In genomic region chr13:24148414-24149305, GRCh38 we compare ENCODE assay signal across 10 cellular contexts. TPM values are rescaled to one million over a fixed set of nuclear protein-coding genes. Genes with fewer than 3 reads are reported as not detected.
DNase-seq lines count a peak whose midpoint lies in the region; ATAC-seq and TF ChIP-seq lines count a peak whose summit lies in the region.
"Had no signal": no experiment of that assay in that cellular context is flagged by ENCODE, and none has a peak within 500 bp of the region (broad histone marks: within the 10 kb centered on the region; RNA-seq: fewer than 3 reads in every experiment).

No MANE protein-coding gene starts in this region.

- peak overlapping the region in 1 of 2 donors; percentile 21 for H3K9ac ChIP-seq in duodenal mucosa (ENCODE audit: low read depth in 1 of 2, low read length in 2 of 2)
- H3K9ac ChIP-seq in mucosa of rectum (ENCODE audit: low read depth in 1 of 2, low read length in 2 of 2): no peak overlapping the region

- H3K27me3 ChIP-seq in duodenal mucosa (ENCODE audit: control insufficient read depth in 1 of 2, insufficient read depth in 2 of 2, low read length in 2 of 2) (no peaks in the 10 kb centered on the region), mucosa of rectum (ENCODE audit: control insufficient read depth in 2 of 2, insufficient read depth in 2 of 2, low read length in 2 of 2) (no peaks in the 10 kb centered on the region)

- H3K36me3 ChIP-seq in duodenal mucosa (ENCODE audit: control insufficient read depth in 1 of 2, insufficient read depth in 2 of 2, low read length in 2 of 2) (no peaks in the 10 kb centered on the region), mucosa of rectum (ENCODE audit: control insufficient read depth in 2 of 2, insufficient read depth in 2 of 2, low read length in 2 of 2) (no peaks in the 10 kb centered on the region)

- ATAC-seq in HG02885 (IDR thresholded peaks at IDR 0.05; ENCODE audit: poor library complexity, unreplicated experiment): no peak
- ATAC-seq: GM12878 had no signal

- TF ChIP-seq CTCF in AG09319 (IDR thresholded peaks at IDR 0.05; ENCODE audit: low read depth, low read length): peak; percentile 39

- H3K4me3 ChIP-seq in duodenal mucosa (ENCODE audit: low read depth in 1 of 2, low read length in 2 of 2) (peak overlapping the region in 1 of 2 donors; percentile 9), mucosa of rectum (ENCODE audit: low read length in 2 of 2) (no peak overlapping the region)
- H3K4me3 ChIP-seq: GM12878 had no signal

- peak overlapping the region; percentile 56 for H3K27ac ChIP-seq in duodenal mucosa (ENCODE audit: low read depth, low read length)
- H3K27ac ChIP-seq in mucosa of rectum (ENCODE audit: low read depth in 2 of 2, low read length in 2 of 2): peak overlapping the region; percentile 34 to 38

- H3K4me1 ChIP-seq in duodenal mucosa (ENCODE audit: control insufficient read depth in 1 of 2, insufficient read depth in 2 of 2, low read length in 2 of 2): peaks cover 54 to 82% of the 10 kb centered on the region in 2 donors
- peaks cover 5 to 12% of the 10 kb centered on the region in 2 donors for H3K4me1 ChIP-seq in mucosa of rectum (ENCODE audit: control insufficient read depth in 2 of 2, insufficient read depth in 2 of 2, low read length in 2 of 2)

- DNase-seq in AG09319 (ENCODE audit: extremely low read depth, low read depth): peak; percentile 96
- DNase-seq in M059J (ENCODE audit: low read depth): peak; percentile 98
- DNase-seq in GDM1 (lab: John Stamatoyannopoulos, UW): no peak
- DNase-seq in NCI-H1092 (lab: John Stamatoyannopoulos, UW): no peak
- no peak for DNase-seq in SK-N-DZ (ENCODE audit: low spot score)
- DNase-seq: stimulated activated CD4-positive, alpha-beta T cell treated with anti-CD3 and anti-CD28 coated beads, Interleukin-2, amount 100 ng/mL, for 24 hours had no signal

- H3K9me3 ChIP-seq in duodenal mucosa (ENCODE audit: control insufficient read depth in 1 of 2, low read length in 2 of 2) (no peaks in the 10 kb centered on the region), mucosa of rectum (ENCODE audit: control insufficient read depth in 2 of 2, low read length in 2 of 2) (no peaks in the 10 kb centered on the region)

RNA-seq across cellular contexts. Expression of gene SPATA13, which starts 11.9 kb away (rescaled TPM):
- total RNA-seq in M059J (2014; rRNA removed; shearing (Covaris generic)): 4.1 and 7.1 TPM in 2 replicates
- polyA plus RNA-seq in SK-N-DZ (2014; cell fraction: cytosol; rRNA removed): 5.3 and 7.5 TPM in 2 replicates
- polyA plus RNA-seq in SK-N-DZ (2014; cell fraction: nucleus; rRNA removed): 5.2 and 6.0 TPM in 2 replicates

Comparison
In these comparisons a context has a peak if more than half of its experiments do, and no peak if none do; other contexts are left out.
1. DNase-seq: peak in AG09319 (single experiment) and M059J (single experiment); none in GDM1 (single experiment), NCI-H1092 (single experiment) and SK-N-DZ (single experiment).